Comparison of ENCODE assay signal across 8 cellular contexts in genomic region chr1:110615548-110616130, GRCh38. TPM values are rescaled to one million over a fixed set of nuclear protein-coding genes. Genes with fewer than 3 reads are reported as not detected.
A peak's percentile ranks its signal among the peaks of the same experiment; 100 is the strongest.
DNase-seq lines count a peak whose midpoint lies in the region; ATAC-seq and TF ChIP-seq lines count a peak whose summit lies in the region.

No MANE protein-coding gene starts in this region.

- no peak overlapping the region for H3K4me3 Mint-ChIP-seq in activated naive CD8-positive, alpha-beta T cell treated with anti-CD3 and anti-CD28 coated beads, Interleukin-2, amount 10 ng/mL, durations not matched to agents 7 days and 5 days

- H3K4me1 ChIP-seq in heart right ventricle = peaks cover 0 to 11% (median 9%) of the 10 kb centered on the region in 9 donors

- H3K36me3 Mint-ChIP-seq in activated naive CD8-positive, alpha-beta T cell treated with anti-CD3 and anti-CD28 coated beads, Interleukin-2, amount 10 ng/mL, durations not matched to agents 7 days and 5 days = peaks cover 1% of the 10 kb centered on the region

- H3K4me3 ChIP-seq in heart right ventricle = no peak overlapping the region

- TF ChIP-seq CTCF in heart right ventricle (IDR thresholded peaks at IDR 0.05) = peak; percentile 59 to 89 (median 76)

- intact Hi-C loops in heart right ventricle (cut with DNase I) = loop anchor here (1.0 to 10.0 kb wide), 10 partner anchors 58 to 167 kb away; no protein-coding TSS in a partner anchor

- no peaks in the 10 kb centered on the region for H3K36me3 ChIP-seq in heart right ventricle

- no peak overlapping the region for H3K27ac Mint-ChIP-seq in activated naive CD8-positive, alpha-beta T cell treated with anti-CD3 and anti-CD28 coated beads, Interleukin-2, amount 10 ng/mL, durations not matched to agents 7 days and 5 days

- H3K9me3 Mint-ChIP-seq in activated naive CD8-positive, alpha-beta T cell treated with anti-CD3 and anti-CD28 coated beads, Interleukin-2, amount 10 ng/mL, durations not matched to agents 7 days and 5 days = no peaks in the 10 kb centered on the region

- WGBS in heart right ventricle, 2 donors = 22 to 26% methylated on average over 9 of the region's 9 CpGs

- POLR2A ChIA-PET in activated naive CD8-positive, alpha-beta T cell treated with anti-CD3 and anti-CD28 coated beads, Interleukin-2, amount 10 ng/mL, durations not matched to agents 7 days and 5 days (lab: Charles Lee) = interaction anchor here (2.3 kb wide), 1 partner anchor 58 kb away, joined by 5 read pairs; no protein-coding TSS in a partner anchor

- H3K4me1 Mint-ChIP-seq in activated naive CD8-positive, alpha-beta T cell treated with anti-CD3 and anti-CD28 coated beads, Interleukin-2, amount 10 ng/mL, durations not matched to agents 7 days and 5 days = peaks cover 28% of the 10 kb centered on the region

- H3K27me3 ChIP-seq in heart right ventricle = peaks cover 3 to 76% (median 57%) of the 10 kb centered on the region in 7 donors

- no peak overlapping the region for H3K27ac ChIP-seq in heart right ventricle

- H3K9me3 ChIP-seq in heart right ventricle = no peaks in the 10 kb centered on the region

- ATAC-seq in activated naive CD8-positive, alpha-beta T cell treated with anti-CD3 and anti-CD28 coated beads, Interleukin-2, amount 10 ng/mL, durations not matched to agents 7 days and 5 days (ENCODE audit: low read depth) = peak; percentile 25
- ATAC-seq in heart right ventricle (peak in 7 of 8 donors; percentile 41 to 75 (median 67)), GM18868 (IDR thresholded peaks at IDR 0.05; ENCODE audit: unreplicated experiment) (no peak), HG02852 (IDR thresholded peaks at IDR 0.05; ENCODE audit: unreplicated experiment) (no peak)

- DNase-seq in DMS79 treated with DMSO at 0.1 percent for 48 hours (lab: John Stamatoyannopoulos, UW) (peak; percentile 51), LHCN-M2 (ENCODE audit: low read depth) (peak; percentile 32), OCI-M1 (lab: John Stamatoyannopoulos, UW) (peak; percentile 74), heart right ventricle (peak; percentile 48 to 68), pulmonary artery endothelial cell (ENCODE audit: low read depth, low spot score) (peak; percentile 5)
- peak; percentile 64 for DNase-seq in activated naive CD8-positive, alpha-beta T cell treated with anti-CD3 and anti-CD28 coated beads, Interleukin-2, amount 10 ng/mL, durations not matched to agents 7 days and 5 days

- peaks cover 2% of the 10 kb centered on the region for H3K27me3 Mint-ChIP-seq in activated naive CD8-positive, alpha-beta T cell treated with anti-CD3 and anti-CD28 coated beads, Interleukin-2, amount 10 ng/mL, durations not matched to agents 7 days and 5 days

RNA-seq across cellular contexts. Expression of gene KCNA2, which starts 9.5 kb away (rescaled TPM):
- total RNA-seq in LHCN-M2 (2014; rRNA removed) (not detected in 2 replicates), heart right ventricle (1 to 10 TPM in 3 of 10 donors, under 1 TPM in 7; 0.47 to 1.6 (median 0.80) TPM), pulmonary artery endothelial cell (not detected in 2 replicates)
- polyA plus RNA-seq in LHCN-M2 (2012) = not detected
- total RNA-seq in activated naive CD8-positive, alpha-beta T cell treated with anti-CD3 and anti-CD28 coated beads, Interleukin-2, amount 10 ng/mL, durations not matched to agents 7 days and 5 days = 1 to 10 TPM; 1.1 to 1.6 TPM
- under 1 TPM; 0.04 to 0.29 TPM for polyA plus RNA-seq in heart right ventricle

RNA-seq across cellular contexts. Expression of gene KCNA3, which starts 59.1 kb away (rescaled TPM):
- total RNA-seq in LHCN-M2 (2014; rRNA removed) = not detected in 2 replicates
- not detected for polyA plus RNA-seq in LHCN-M2 (2012)
- 10 to 100 TPM; 68.4 to 74.0 TPM for total RNA-seq in activated naive CD8-positive, alpha-beta T cell treated with anti-CD3 and anti-CD28 coated beads, Interleukin-2, amount 10 ng/mL, durations not matched to agents 7 days and 5 days
- 1 to 10 TPM in 2 of 10 donors, under 1 TPM in 7, not detected in 1; 0.16 to 1.8 (median 0.40) TPM for total RNA-seq in heart right ventricle
- polyA plus RNA-seq in heart right ventricle = under 1 TPM in 1 of 2 donors, not detected in 1; 0.04 TPM
- not detected in 2 replicates for total RNA-seq in pulmonary artery endothelial cell

Comparison
In these comparisons a context has a peak if more than half of its experiments do, and no peak if none do; other contexts are left out.
1. DNase-seq: peak in every context shown above with its lines; median percentile 74 in OCI-M1; 64 in activated naive CD8-positive, alpha-beta T cell treated with anti-CD3 and anti-CD28 coated beads, Interleukin-2, amount 10 ng/mL, durations not matched to agents 7 days and 5 days; 58 in heart right ventricle; 51 in DMS79 treated with DMSO at 0.1 percent for 48 hours; 32 in LHCN-M2; 5 in pulmonary artery endothelial cell.
2. ATAC-seq: peak in activated naive CD8-positive, alpha-beta T cell treated with anti-CD3 and anti-CD28 coated beads, Interleukin-2, amount 10 ng/mL, durations not matched to agents 7 days and 5 days (single experiment) and heart right ventricle (7 of 8); none in GM18868 (single experiment) and HG02852 (single experiment).
3. RNA of gene KCNA3, which starts 59.1 kb away (total RNA-seq): 68.4 to 74.0 TPM in activated naive CD8-positive, alpha-beta T cell treated with anti-CD3 and anti-CD28 coated beads, Interleukin-2, amount 10 ng/mL, durations not matched to agents 7 days and 5 days; 0.16 to 1.8 TPM in heart right ventricle, not detected in LHCN-M2 and not detected in pulmonary artery endothelial cell; every median in the first group is over 10 times any median in the second.